ENCODE assay signal across 37 cellular contexts in genomic region chr9:8301296-8301695, GRCh38.
"Had no signal": no experiment of that assay in that cellular context is flagged by ENCODE, and none has a peak within 500 bp of the region (broad histone marks: within the 10 kb centered on the region; RNA-seq: fewer than 3 reads in every experiment).

No MANE protein-coding gene starts in this region.

- H3K9me3 Mint-ChIP-seq: activated naive CD4-positive, alpha-beta T cell treated with anti-CD3 and anti-CD28 coated beads, Interleukin-2, amount 10 ng/mL, durations not matched to agents 7 days and 5 days; activated naive CD4-positive, alpha-beta T cell treated with anti-CD3 and anti-CD28 coated beads, Interleukin-2, amount 50 U/mL, for 24 hours; activated naive CD8-positive, alpha-beta T cell treated with anti-CD3 and anti-CD28 coated beads, Interleukin-2, amount 10 ng/mL, durations not matched to agents 7 days and 5 days; activated naive CD8-positive, alpha-beta T cell treated with anti-CD3 and anti-CD28 coated beads, Interleukin-2, amount 50 U/mL, for 24 hours; central memory CD8-positive, alpha-beta T cell; T-helper 1 cell treated with Interleukin-12 subunit alpha and Interleukin-12 subunit beta and Interleukin-4 antibody, amounts not matched to agents 30 μg/mL and 1 μg/mL, for 36 hours had no signal

- H3K27me3 Mint-ChIP-seq: activated B cell treated with CpG ODN at 0.5 μM for 24 hours; activated CD4-positive, alpha-beta memory T cell treated with anti-CD3 and anti-CD28 coated beads for 36 hours; activated CD4-positive, alpha-beta T cell treated with anti-CD3 and anti-CD28 coated beads, Interleukin-2, amount 10 ng/mL, durations not matched to agents 24 days and 14 days; activated CD8-positive, alpha-beta T cell treated with anti-CD3 and anti-CD28 coated beads for 36 hours; activated naive CD4-positive, alpha-beta T cell treated with anti-CD3 and anti-CD28 coated beads, Interleukin-2, amount 10 ng/mL, durations not matched to agents 7 days and 5 days; activated naive CD8-positive, alpha-beta T cell; activated naive CD8-positive, alpha-beta T cell treated with anti-CD3 and anti-CD28 coated beads, Interleukin-2, amount 50 U/mL, for 24 hours; brain; central memory CD8-positive, alpha-beta T cell had no signal

- FAIRE-seq: bronchial epithelial cell, TTC549 had no signal

- DNase-seq: activated B cell treated with CpG ODN at 0.5 μM for 24 hours; activated CD4-positive, alpha-beta memory T cell treated with anti-CD3 and anti-CD28 coated beads for 36 hours; activated CD4-positive, alpha-beta T cell treated with anti-CD3 and anti-CD28 coated beads for 4 hours; activated CD4-positive, alpha-beta T cell treated with anti-CD3 and anti-CD28 coated beads, Interleukin-2, amount 10 ng/mL, durations not matched to agents 24 days and 14 days; activated CD4-positive, alpha-beta T cell treated with anti-CD3 and anti-CD28 coated beads, Interleukin-2, amount 50 U/mL, for 1 hour; activated CD4-positive, alpha-beta T cell treated with anti-CD3 and anti-CD28 coated beads, Interleukin-2, amount 50 U/mL, for 4 hours; activated CD4-positive, CD25-positive, alpha-beta regulatory T cell treated with anti-CD3 and anti-CD28 coated beads, Interleukin-2, amount 50 U/mL, for 72 hours; activated CD8-positive, alpha-beta memory T cell treated with anti-CD3 and anti-CD28 coated beads, Interleukin-2, amount 50 U/mL, for 4 hours; activated CD8-positive, alpha-beta T cell treated with anti-CD3 and anti-CD28 coated beads for 36 hours; activated effector memory CD4-positive, alpha-beta T cell treated with Interleukin-2 at 50 U/mL for 16 hours; activated gamma-delta T cell; activated naive CD4-positive, alpha-beta T cell treated with anti-CD3 and anti-CD28 coated beads, Interleukin-2, amount 10 ng/mL, durations not matched to agents 7 days and 5 days; activated naive CD4-positive, alpha-beta T cell treated with Interleukin-2 at 50 U/mL for 16 hours; activated naive CD8-positive, alpha-beta T cell treated with anti-CD3 and anti-CD28 coated beads, Interleukin-2, amount 10 ng/mL, durations not matched to agents 7 days and 5 days; activated naive CD8-positive, alpha-beta T cell treated with anti-CD3 and anti-CD28 coated beads, Interleukin-2, amount 50 U/mL, for 24 hours; activated T-cell treated with anti-CD3 and anti-CD28 coated beads for 4 hours; activated T-cell treated with anti-CD3 and anti-CD28 coated beads, Interleukin-2, amount 50 U/mL, for 1 hour; activated T-cell treated with anti-CD3 and anti-CD28 coated beads, Interleukin-2, amount 50 U/mL, for 48 hours; amygdala; anterior cingulate cortex; caudate nucleus; SW 1271; T-helper 1 cell; T-helper 2 cell; T-helper 9 cell had no signal

- H3K27me3 ChIP-seq: ascending aorta, cardiac muscle cell had no signal

- H3K27ac Mint-ChIP-seq: activated B cell treated with CpG ODN at 0.5 μM for 24 hours; activated CD4-positive, alpha-beta memory T cell treated with anti-CD3 and anti-CD28 coated beads for 36 hours; activated CD4-positive, alpha-beta T cell treated with anti-CD3 and anti-CD28 coated beads, Interleukin-2, amount 10 ng/mL, durations not matched to agents 24 days and 14 days; activated CD8-positive, alpha-beta T cell treated with anti-CD3 and anti-CD28 coated beads for 36 hours; activated naive CD4-positive, alpha-beta T cell treated with anti-CD3 and anti-CD28 coated beads, Interleukin-2, amount 10 ng/mL, durations not matched to agents 7 days and 5 days; activated naive CD4-positive, alpha-beta T cell treated with anti-CD3 and anti-CD28 coated beads, Interleukin-2, amount 50 U/mL, for 24 hours; activated naive CD8-positive, alpha-beta T cell; activated naive CD8-positive, alpha-beta T cell treated with anti-CD3 and anti-CD28 coated beads, Interleukin-2, amount 10 ng/mL, durations not matched to agents 7 days and 5 days; activated naive CD8-positive, alpha-beta T cell treated with anti-CD3 and anti-CD28 coated beads, Interleukin-2, amount 50 U/mL, for 24 hours; activated T-helper 2 cell treated with anti-CD3 and anti-CD28 coated beads, Interferon-gamma antibody, Interleukin-2, Interleukin-4, amounts not matched to agents 10 μg/mL and 5 μg/mL and 100 μg/mL, durations not matched to agents 14 hours and 24 hours and 36 hours; brain; T-helper 1 cell treated with Interleukin-12 subunit alpha and Interleukin-12 subunit beta and Interleukin-4 antibody, amounts not matched to agents 30 μg/mL and 1 μg/mL, for 36 hours; T-helper 2 cell treated with Interferon-gamma antibody and Interleukin-4, amounts not matched to agents 5 μg/mL and 100 μg/mL, for 36 hours had no signal

- ATAC-seq: activated CD8-positive, alpha-beta T cell treated with anti-CD3 and anti-CD28 coated beads for 36 hours; activated naive CD8-positive, alpha-beta T cell treated with anti-CD3 and anti-CD28 coated beads, Interleukin-2, amount 50 U/mL, for 24 hours had no signal

- H3K4me1 Mint-ChIP-seq: activated B cell treated with CpG ODN at 0.5 μM for 24 hours; activated CD4-positive, alpha-beta T cell treated with anti-CD3 and anti-CD28 coated beads, Interleukin-2, amount 10 ng/mL, durations not matched to agents 24 days and 14 days; activated naive CD4-positive, alpha-beta T cell treated with anti-CD3 and anti-CD28 coated beads, Interleukin-2, amount 10 ng/mL, durations not matched to agents 7 days and 5 days; activated naive CD4-positive, alpha-beta T cell treated with anti-CD3 and anti-CD28 coated beads, Interleukin-2, amount 50 U/mL, for 24 hours; activated naive CD8-positive, alpha-beta T cell treated with anti-CD3 and anti-CD28 coated beads, Interleukin-2, amount 10 ng/mL, durations not matched to agents 7 days and 5 days; activated naive CD8-positive, alpha-beta T cell treated with anti-CD3 and anti-CD28 coated beads, Interleukin-2, amount 50 U/mL, for 24 hours; brain; central memory CD8-positive, alpha-beta T cell had no signal

- H3K36me3 ChIP-seq: ascending aorta, cardiac muscle cell had no signal

- H3K4me3 ChIP-seq: ascending aorta, cardiac muscle cell had no signal

- H3K27ac ChIP-seq: ascending aorta, cardiac muscle cell, VCaP had no signal

- H3K9me3 ChIP-seq: ascending aorta had no signal

- H3K4me3 Mint-ChIP-seq: activated B cell treated with CpG ODN at 0.5 μM for 24 hours; activated CD4-positive, alpha-beta memory T cell treated with anti-CD3 and anti-CD28 coated beads for 36 hours; activated CD4-positive, alpha-beta T cell treated with anti-CD3 and anti-CD28 coated beads, Interleukin-2, amount 10 ng/mL, durations not matched to agents 24 days and 14 days; activated CD8-positive, alpha-beta T cell treated with anti-CD3 and anti-CD28 coated beads for 36 hours; activated naive CD4-positive, alpha-beta T cell treated with anti-CD3 and anti-CD28 coated beads, Interleukin-2, amount 10 ng/mL, durations not matched to agents 7 days and 5 days; activated naive CD4-positive, alpha-beta T cell treated with anti-CD3 and anti-CD28 coated beads, Interleukin-2, amount 50 U/mL, for 24 hours; activated naive CD8-positive, alpha-beta T cell; activated naive CD8-positive, alpha-beta T cell treated with anti-CD3 and anti-CD28 coated beads, Interleukin-2, amount 10 ng/mL, durations not matched to agents 7 days and 5 days; activated naive CD8-positive, alpha-beta T cell treated with anti-CD3 and anti-CD28 coated beads, Interleukin-2, amount 50 U/mL, for 24 hours; brain; central memory CD8-positive, alpha-beta T cell; T-helper 1 cell treated with Interleukin-12 subunit alpha and Interleukin-12 subunit beta and Interleukin-4 antibody, amounts not matched to agents 30 μg/mL and 1 μg/mL, for 36 hours; T-helper 2 cell treated with Interferon-gamma antibody and Interleukin-4, amounts not matched to agents 5 μg/mL and 100 μg/mL, for 36 hours had no signal

- H3K36me3 Mint-ChIP-seq: activated CD4-positive, alpha-beta memory T cell treated with anti-CD3 and anti-CD28 coated beads for 36 hours; activated naive CD4-positive, alpha-beta T cell treated with anti-CD3 and anti-CD28 coated beads, Interleukin-2, amount 10 ng/mL, durations not matched to agents 7 days and 5 days; activated naive CD4-positive, alpha-beta T cell treated with anti-CD3 and anti-CD28 coated beads, Interleukin-2, amount 50 U/mL, for 24 hours; activated naive CD8-positive, alpha-beta T cell; activated naive CD8-positive, alpha-beta T cell treated with anti-CD3 and anti-CD28 coated beads, Interleukin-2, amount 10 ng/mL, durations not matched to agents 7 days and 5 days had no signal

- H3K4me1 ChIP-seq: ascending aorta had no signal
